Comparison of ENCODE assay signal across 26 cellular contexts in genomic region chr3:140258222-140258724, GRCh38.
"Had no signal": no experiment of that assay in that cellular context is flagged by ENCODE, and none has a peak within 500 bp of the region (broad histone marks: within the 10 kb centered on the region; RNA-seq: fewer than 3 reads in every experiment).

No MANE protein-coding gene starts in this region.

- H3K9me3 ChIP-seq: gastrocnemius medialis, psoas muscle, spleen, testis, tibial nerve, upper lobe of right lung, vagina had no signal

- ATAC-seq: gastrocnemius medialis; left cardiac atrium; left ventricle myocardium superior; naive thymus-derived CD4-positive, alpha-beta T cell; psoas muscle; sciatic nerve; stimulated activated memory B cell treated with anti-CD40 and anti-IgM and Interleukin-4, amounts not matched to agents 10 μg/mL and 1 μg/mL and 100 μg/mL, for 72 hours; upper lobe of right lung had no signal

- H3K4me3 Mint-ChIP-seq: dendritic cell treated with granulocyte-macrophage colony-stimulating factor and Interleukin-4, amounts not matched to agents 40 ng/mL and 50 ng/mL, for 4 days; endodermal cell; immature natural killer cell; naive thymus-derived CD4-positive, alpha-beta T cell; nephron progenitor cell; stimulated activated memory B cell treated with anti-CD40 and anti-IgM and Interleukin-4, amounts not matched to agents 10 μg/mL and 1 μg/mL and 100 μg/mL, for 72 hours; stimulated activated naive CD8-positive, alpha-beta T cell treated with anti-CD3 and anti-CD28 coated beads, Interleukin-15, Interleukin-2, amounts not matched to agents 100 ng/mL and 50 ng/mL, for 24 hours had no signal

- H3K9me3 Mint-ChIP-seq: dendritic cell treated with granulocyte-macrophage colony-stimulating factor and Interleukin-4, amounts not matched to agents 40 ng/mL and 50 ng/mL, for 4 days; endodermal cell; immature natural killer cell; nephron progenitor cell; stimulated activated memory B cell treated with anti-CD40 and anti-IgM and Interleukin-4, amounts not matched to agents 10 μg/mL and 1 μg/mL and 100 μg/mL, for 72 hours; stimulated activated naive CD8-positive, alpha-beta T cell treated with anti-CD3 and anti-CD28 coated beads, Interleukin-15, Interleukin-2, amounts not matched to agents 100 ng/mL and 50 ng/mL, for 24 hours had no signal

- H3K4me1 Mint-ChIP-seq: endodermal cell; immature natural killer cell; naive thymus-derived CD4-positive, alpha-beta T cell; nephron progenitor cell; stimulated activated memory B cell treated with anti-CD40 and anti-IgM and Interleukin-4, amounts not matched to agents 10 μg/mL and 1 μg/mL and 100 μg/mL, for 72 hours had no signal

- H3K27ac Mint-ChIP-seq: dendritic cell treated with granulocyte-macrophage colony-stimulating factor and Interleukin-4, amounts not matched to agents 40 ng/mL and 50 ng/mL, for 4 days; endodermal cell; immature natural killer cell; naive thymus-derived CD4-positive, alpha-beta T cell; nephron progenitor cell; stimulated activated memory B cell treated with anti-CD40 and anti-IgM and Interleukin-4, amounts not matched to agents 10 μg/mL and 1 μg/mL and 100 μg/mL, for 72 hours; stimulated activated naive CD8-positive, alpha-beta T cell treated with anti-CD3 and anti-CD28 coated beads, Interleukin-15, Interleukin-2, amounts not matched to agents 100 ng/mL and 50 ng/mL, for 24 hours had no signal

- FAIRE-seq: colon, kidney had no signal

- H3K36me3 ChIP-seq: gastrocnemius medialis, spleen, tibial nerve, upper lobe of right lung, vagina had no signal

- H3K27ac ChIP-seq: gastrocnemius medialis, psoas muscle, spleen, testis, tibial nerve, upper lobe of right lung, vagina had no signal

- H3K27me3 ChIP-seq: gastrocnemius medialis, spleen, testis, tibial nerve, upper lobe of right lung, vagina had no signal

- H3K27me3 Mint-ChIP-seq: dendritic cell treated with granulocyte-macrophage colony-stimulating factor and Interleukin-4, amounts not matched to agents 40 ng/mL and 50 ng/mL, for 4 days; stimulated activated memory B cell treated with anti-CD40 and anti-IgM and Interleukin-4, amounts not matched to agents 10 μg/mL and 1 μg/mL and 100 μg/mL, for 72 hours had no signal

- H3K4me1 ChIP-seq: gastrocnemius medialis, psoas muscle, spleen, testis, upper lobe of right lung, vagina had no signal

- H3K36me3 Mint-ChIP-seq: immature natural killer cell; naive thymus-derived CD4-positive, alpha-beta T cell; stimulated activated memory B cell treated with anti-CD40 and anti-IgM and Interleukin-4, amounts not matched to agents 10 μg/mL and 1 μg/mL and 100 μg/mL, for 72 hours had no signal

- H3K4me3 ChIP-seq: gastrocnemius medialis, lung, psoas muscle, spleen, testis, tibial nerve, upper lobe of right lung, vagina had no signal

- DNase-seq: effector CD4-positive, alpha-beta T cell; endodermal cell; gastrocnemius medialis; glutamatergic neuron; immature natural killer cell; kidney; left cardiac atrium; left ventricle myocardium superior; mesendoderm; naive thymus-derived CD4-positive, alpha-beta T cell; nephron progenitor cell; psoas muscle; spleen; stimulated activated CD4-positive, alpha-beta T cell treated with anti-CD3 and anti-CD28 coated beads, Interleukin-15, amount 100 ng/mL, for 24 hours; stimulated activated CD4-positive, alpha-beta T cell treated with anti-CD3 and anti-CD28 coated beads, Interleukin-1b, Interleukin-23, amount 100 ng/mL, for 48 hours; stimulated activated CD4-positive, alpha-beta T cell treated with anti-CD3 and anti-CD28 coated beads, Interleukin-4, amount 100 ng/mL, for 24 hours; testis; upper lobe of right lung had no signal
